ENCODE assay signal across 8 cellular contexts in genomic region chr13:20495087-20496023, GRCh38. TPM values are rescaled to one million over a fixed set of nuclear protein-coding genes. Genes with fewer than 3 reads are reported as not detected.
DNase-seq lines count a peak whose midpoint lies in the region; ATAC-seq and TF ChIP-seq lines count a peak whose summit lies in the region.

No MANE protein-coding gene starts in this region.

- TF ChIP-seq CTCF in KMS-11 (conservative IDR thresholded peaks at IDR 0.05; ENCODE audit: low read depth, low read length) (peak; percentile 84), SK-N-SH (IDR thresholded peaks at IDR 0.05) (peak; percentile 97)

- CTCF ChIA-PET in SK-N-SH (lab: Yijun Ruan, JAX) = interaction anchor here (0.6 to 7.7 kb wide), 36 partner anchors 9 to 441 kb away, joined by 3 to 74 read pairs (median 4); partner anchors contain the start of genes IFT88 and IL17D

- H2AFZ ChIP-seq in KMS-11 (ENCODE audit: low read depth) (no peak overlapping the region), SK-N-SH (ENCODE audit: low read depth) (peak overlapping the region; percentile 61)

- H3K4me3 ChIP-seq in KMS-11 (IDR thresholded peaks at IDR 0.05; ENCODE audit: insufficient read depth, low read depth, low read length) (no peak overlapping the region), SK-N-SH (ENCODE audit: low read depth in 2 of 2, low read length in 1 of 2) (no peak overlapping the region; a peak in 1 of 4 replicates)

- no peak overlapping the region for H3K9ac ChIP-seq in KMS-11
- no peak overlapping the region for H3K9ac ChIP-seq in SK-N-SH

- DNase-seq in NCI-H2171 treated with DMSO at 0.1 percent for 48 hours (lab: John Stamatoyannopoulos, UW) (peak; percentile 53), NCI-H2171 (lab: John Stamatoyannopoulos, UW) (no peak), SK-N-SH (peak; percentile 74), head of caudate nucleus (peak in 39 of 42 donors; percentile 29 to 91 (median 74)), pons (ENCODE audit: low spot score) (peak; percentile 82), NCI-H1436 treated with DMSO at 0.1 percent for 48 hours (lab: John Stamatoyannopoulos, UW) (no peak)
- DNase-seq in activated naive CD8-positive, alpha-beta T cell treated with anti-CD3 and anti-CD28 coated beads, Interleukin-2, amount 10 ng/mL, durations not matched to agents 7 days and 5 days = no peak

- no peaks in the 10 kb centered on the region for H3K79me2 ChIP-seq in KMS-11 (ENCODE audit: insufficient read depth, low read depth)
- no peaks in the 10 kb centered on the region for H3K79me2 ChIP-seq in SK-N-SH (ENCODE audit: insufficient read depth)

- ATAC-seq in activated naive CD8-positive, alpha-beta T cell treated with anti-CD3 and anti-CD28 coated beads, Interleukin-2, amount 10 ng/mL, durations not matched to agents 7 days and 5 days (ENCODE audit: low read depth) = peak; percentile 67

- WGBS in SK-N-SH (ENCODE audit: low lambda C conversion rate) = 35% methylated on average over 14 of the region's 14 CpGs

- H3K9me3 Mint-ChIP-seq in activated naive CD8-positive, alpha-beta T cell treated with anti-CD3 and anti-CD28 coated beads, Interleukin-2, amount 10 ng/mL, durations not matched to agents 7 days and 5 days = peaks cover 5% of the 10 kb centered on the region

- H3K4me1 Mint-ChIP-seq in activated naive CD8-positive, alpha-beta T cell treated with anti-CD3 and anti-CD28 coated beads, Interleukin-2, amount 10 ng/mL, durations not matched to agents 7 days and 5 days = no peaks in the 10 kb centered on the region

- H4K20me1 ChIP-seq in KMS-11 (ENCODE audit: insufficient read depth) (no peaks in the 10 kb centered on the region), SK-N-SH (ENCODE audit: insufficient read depth) (no peaks in the 10 kb centered on the region)

- intact Hi-C loops in head of caudate nucleus (cut with DNase I) = loop anchor here (10.0 kb wide), 2 partner anchors 329 to 429 kb away; no protein-coding TSS in a partner anchor

- H3K4me2 ChIP-seq in KMS-11 (no peak overlapping the region), SK-N-SH (no peak overlapping the region)

- H3K27me3 Mint-ChIP-seq in activated naive CD8-positive, alpha-beta T cell treated with anti-CD3 and anti-CD28 coated beads, Interleukin-2, amount 10 ng/mL, durations not matched to agents 7 days and 5 days = no peaks in the 10 kb centered on the region

- POLR2A ChIA-PET in SK-N-SH (lab: Yijun Ruan, JAX) = no interaction called here
- POLR2A ChIA-PET in activated naive CD8-positive, alpha-beta T cell treated with anti-CD3 and anti-CD28 coated beads, Interleukin-2, amount 10 ng/mL, durations not matched to agents 7 days and 5 days (lab: Charles Lee) = no interaction called here

- H3F3A ChIP-seq in SK-N-SH (replicated peaks; ENCODE audit: insufficient read depth) = peaks cover 3% of the 10 kb centered on the region

- H3K36me3 ChIP-seq in KMS-11 (ENCODE audit: insufficient read depth) = no peaks in the 10 kb centered on the region
- H3K36me3 ChIP-seq in SK-N-SH (replicated peaks in 1 of 2; ENCODE audit: control insufficient read depth in 1 of 2, insufficient read depth in 2 of 2, low read length in 1 of 2) = no peaks in the 10 kb centered on the region

- peak; percentile 95 for TF ChIP-seq RAD21 in SK-N-SH (IDR thresholded peaks at IDR 0.05; ENCODE audit: low read length)

- no peaks in the 10 kb centered on the region for H3K27me3 ChIP-seq in KMS-11 (ENCODE audit: insufficient read depth, low read depth)
- H3K27me3 ChIP-seq in SK-N-SH (ENCODE audit: insufficient read depth) = no peaks in the 10 kb centered on the region

- peaks cover 5% of the 10 kb centered on the region for H3K36me3 Mint-ChIP-seq in activated naive CD8-positive, alpha-beta T cell treated with anti-CD3 and anti-CD28 coated beads, Interleukin-2, amount 10 ng/mL, durations not matched to agents 7 days and 5 days

- no peak overlapping the region for H3K4me3 Mint-ChIP-seq in activated naive CD8-positive, alpha-beta T cell treated with anti-CD3 and anti-CD28 coated beads, Interleukin-2, amount 10 ng/mL, durations not matched to agents 7 days and 5 days

- H3K9me2 ChIP-seq in SK-N-SH = no peaks in the 10 kb centered on the region

- H3K27ac Mint-ChIP-seq in activated naive CD8-positive, alpha-beta T cell treated with anti-CD3 and anti-CD28 coated beads, Interleukin-2, amount 10 ng/mL, durations not matched to agents 7 days and 5 days = no peak overlapping the region

- H3K27ac ChIP-seq in KMS-11 = no peak overlapping the region
- H3K27ac ChIP-seq in SK-N-SH (ENCODE audit: low read depth in 2 of 2, low read length in 1 of 2) = no peak overlapping the region

- 0 out of 2 replicates have a peak, but pooled peaks cover under 1% of the 10 kb centered on the region for H3K9me3 ChIP-seq in SK-N-SH

- TF ChIP-seq EP300 in SK-N-SH (IDR thresholded peaks at IDR 0.05; ENCODE audit: borderline replicate concordance in 1 of 2, low read depth in 1 of 2, low read length in 1 of 2) = no peak

- H3K4me1 ChIP-seq in KMS-11 (ENCODE audit: low read depth, poor library complexity, severe bottlenecking) = peaks cover 14% of the 10 kb centered on the region
- no peaks in the 10 kb centered on the region for H3K4me1 ChIP-seq in SK-N-SH (ENCODE audit: control insufficient read depth in 1 of 2, insufficient read depth in 2 of 2, low read depth in 1 of 2, low read length in 1 of 2)

TF ChIP-seq in SK-N-SH, 30 proteins besides CTCF, POLR2A, EP300 and RAD21:
- TF ChIP-seq IRF3 (IDR thresholded peaks at IDR 0.05; ENCODE audit: low read depth, low read length) (no peak), SMC3 (IDR thresholded peaks at IDR 0.05; ENCODE audit: low read depth, low read length) (peak; percentile 82)

RNA-seq across cellular contexts. Expression of gene CRYL1, which starts 30.3 kb away (rescaled TPM):
- 34.8 and 35.6 TPM in 2 replicates for polyA plus RNA-seq in SK-N-SH (2012; rRNA removed)
- polyA plus RNA-seq in SK-N-SH (2012; cell fraction: cytosol; rRNA removed) = 29.7 and 34.1 TPM in 2 replicates
- 17.4 and 17.5 TPM in 2 replicates for polyA plus RNA-seq in SK-N-SH (2012; cell fraction: nucleus; rRNA removed)
- 10 to 100 TPM; 14.9 to 16.5 TPM for total RNA-seq in activated naive CD8-positive, alpha-beta T cell treated with anti-CD3 and anti-CD28 coated beads, Interleukin-2, amount 10 ng/mL, durations not matched to agents 7 days and 5 days

Comparison
In these comparisons a context has a peak if more than half of its experiments do, and no peak if none do; other contexts are left out.
1. DNase-seq: peak in NCI-H2171 treated with DMSO at 0.1 percent for 48 hours (single experiment), SK-N-SH (single experiment), head of caudate nucleus (39 of 42) and pons (single experiment); none in NCI-H2171 (single experiment), activated naive CD8-positive, alpha-beta T cell treated with anti-CD3 and anti-CD28 coated beads, Interleukin-2, amount 10 ng/mL, durations not matched to agents 7 days and 5 days (single experiment) and NCI-H1436 treated with DMSO at 0.1 percent for 48 hours (single experiment).